ENCODE assay signal across 12 cellular contexts in genomic region chr17:43175213-43176118, GRCh38. TPM values are rescaled to one million over a fixed set of nuclear protein-coding genes. Genes with fewer than 3 reads are reported as not detected.
A peak's percentile ranks its signal among the peaks of the same experiment; 100 is the strongest.
DNase-seq lines count a peak whose midpoint lies in the region; ATAC-seq and TF ChIP-seq lines count a peak whose summit lies in the region.
"Had no signal": no experiment of that assay in that cellular context is flagged by ENCODE, and none has a peak within 500 bp of the region (broad histone marks: within the 10 kb centered on the region; RNA-seq: fewer than 3 reads in every experiment).

No MANE protein-coding gene starts in this region.

- H3K4me1 ChIP-seq in gastroesophageal sphincter (peaks cover 19 to 83% (median 33%) of the 10 kb centered on the region in 3 donors), BE2C (no peaks in the 10 kb centered on the region)

- H3K27me3 Mint-ChIP-seq in T-helper 2 cell treated with Interferon-gamma antibody and Interleukin-4, amounts not matched to agents 5 μg/mL and 100 μg/mL, for 36 hours (ENCODE audit: low read depth): no peaks in the 10 kb centered on the region
- H3K27me3 Mint-ChIP-seq in activated T-helper 1 cell treated with anti-CD3 and anti-CD28 coated beads, Interleukin-12 subunit alpha, Interleukin-12 subunit beta, Interleukin-2, Interleukin-4 antibody, amounts not matched to agents 30 ng/mL and 10 ng/mL and 1 ng/mL, durations not matched to agents 14 hours and 24 hours and 36 hours (ENCODE audit: insufficient read depth): no peaks in the 10 kb centered on the region
- no peaks in the 10 kb centered on the region for H3K27me3 Mint-ChIP-seq in stimulated activated naive CD8-positive, alpha-beta T cell treated with anti-CD3 and anti-CD28 coated beads, Interleukin-15, Interleukin-2, amounts not matched to agents 100 ng/mL and 50 ng/mL, for 24 hours

- no peak for ATAC-seq in gastroesophageal sphincter
- ATAC-seq: SK-N-SH treated with all-trans-retinoic acid at 6 μM for 48 hours had no signal

- TF ChIP-seq EP300 in gastroesophageal sphincter (IDR thresholded peaks at IDR 0.05): no peak

- no peak for DNase-seq in T-helper 2 cell treated with Interferon-gamma antibody and Interleukin-4, amounts not matched to agents 5 μg/mL and 100 μg/mL, for 36 hours (ENCODE audit: low spot score)
- no peak for DNase-seq in T-helper 2 cell
- DNase-seq in activated T-helper 1 cell treated with anti-CD3 and anti-CD28 coated beads, Interleukin-12 subunit alpha, Interleukin-12 subunit beta, Interleukin-2, Interleukin-4 antibody, amounts not matched to agents 30 ng/mL and 10 ng/mL and 1 ng/mL, durations not matched to agents 14 hours and 24 hours and 36 hours (ENCODE audit: low spot score): no peak
- no peak for DNase-seq in glomerular visceral epithelial cell (ENCODE audit: extremely low spot score)
- DNase-seq in NCI-H1092 treated with DMSO at 0.1 percent for 48 hours (lab: John Stamatoyannopoulos, UW): no peak
- DNase-seq in BE2C: no peak
- DNase-seq: MV-4-11 had no signal

- no peaks in the 10 kb centered on the region for H3K9me3 ChIP-seq in gastroesophageal sphincter
- H3K9me3 ChIP-seq in BE2C: no peaks in the 10 kb centered on the region

- H3K27me3 ChIP-seq in gastroesophageal sphincter (no peaks in the 10 kb centered on the region), BE2C (no peaks in the 10 kb centered on the region)

- intact Hi-C loops in activated T-helper 1 cell treated with anti-CD3 and anti-CD28 coated beads, Interleukin-12 subunit alpha, Interleukin-12 subunit beta, Interleukin-2, Interleukin-4 antibody, amounts not matched to agents 30 ng/mL and 10 ng/mL and 1 ng/mL, durations not matched to agents 14 hours and 24 hours and 36 hours (cut with micrococcal nuclease): no loop called here

- H3K27ac ChIP-seq in gastroesophageal sphincter: peak overlapping the region in 3 of 4 donors; percentile 43 to 63 (median 58)

- H3K36me3 Mint-ChIP-seq in T-helper 2 cell treated with Interferon-gamma antibody and Interleukin-4, amounts not matched to agents 5 μg/mL and 100 μg/mL, for 36 hours (ENCODE audit: low read depth): peaks cover 36% of the 10 kb centered on the region
- H3K36me3 Mint-ChIP-seq in activated T-helper 1 cell treated with anti-CD3 and anti-CD28 coated beads, Interleukin-12 subunit alpha, Interleukin-12 subunit beta, Interleukin-2, Interleukin-4 antibody, amounts not matched to agents 30 ng/mL and 10 ng/mL and 1 ng/mL, durations not matched to agents 14 hours and 24 hours and 36 hours (ENCODE audit: low read depth): peaks cover 19% of the 10 kb centered on the region
- H3K36me3 Mint-ChIP-seq in stimulated activated naive CD8-positive, alpha-beta T cell treated with anti-CD3 and anti-CD28 coated beads, Interleukin-15, Interleukin-2, amounts not matched to agents 100 ng/mL and 50 ng/mL, for 24 hours (ENCODE audit: low read depth): peaks cover 30% of the 10 kb centered on the region

- peak overlapping the region; percentile 56 for H3K4me3 Mint-ChIP-seq in T-helper 2 cell treated with Interferon-gamma antibody and Interleukin-4, amounts not matched to agents 5 μg/mL and 100 μg/mL, for 36 hours
- peak overlapping the region; percentile 47 for H3K4me3 Mint-ChIP-seq in activated T-helper 1 cell treated with anti-CD3 and anti-CD28 coated beads, Interleukin-12 subunit alpha, Interleukin-12 subunit beta, Interleukin-2, Interleukin-4 antibody, amounts not matched to agents 30 ng/mL and 10 ng/mL and 1 ng/mL, durations not matched to agents 14 hours and 24 hours and 36 hours
- H3K4me3 Mint-ChIP-seq in stimulated activated naive CD8-positive, alpha-beta T cell treated with anti-CD3 and anti-CD28 coated beads, Interleukin-15, Interleukin-2, amounts not matched to agents 100 ng/mL and 50 ng/mL, for 24 hours: peak overlapping the region; percentile 68

- H3K27ac Mint-ChIP-seq in T-helper 2 cell treated with Interferon-gamma antibody and Interleukin-4, amounts not matched to agents 5 μg/mL and 100 μg/mL, for 36 hours: peak overlapping the region; percentile 83
- peak overlapping the region; percentile 93 for H3K27ac Mint-ChIP-seq in activated T-helper 1 cell treated with anti-CD3 and anti-CD28 coated beads, Interleukin-12 subunit alpha, Interleukin-12 subunit beta, Interleukin-2, Interleukin-4 antibody, amounts not matched to agents 30 ng/mL and 10 ng/mL and 1 ng/mL, durations not matched to agents 14 hours and 24 hours and 36 hours
- H3K27ac Mint-ChIP-seq in stimulated activated naive CD8-positive, alpha-beta T cell treated with anti-CD3 and anti-CD28 coated beads, Interleukin-15, Interleukin-2, amounts not matched to agents 100 ng/mL and 50 ng/mL, for 24 hours: peak overlapping the region; percentile 97

- WGBS in gastroesophageal sphincter (ENCODE audit: low coverage in 1 of 2), 2 donors: 38 to 45% methylated on average over 4 of the region's 4 CpGs

- no peak for TF ChIP-seq POLR2A in gastroesophageal sphincter (IDR thresholded peaks at IDR 0.05)

- peaks cover 38% of the 10 kb centered on the region for H3K4me1 Mint-ChIP-seq in T-helper 2 cell treated with Interferon-gamma antibody and Interleukin-4, amounts not matched to agents 5 μg/mL and 100 μg/mL, for 36 hours (ENCODE audit: low read depth)
- peaks cover 37% of the 10 kb centered on the region for H3K4me1 Mint-ChIP-seq in activated T-helper 1 cell treated with anti-CD3 and anti-CD28 coated beads, Interleukin-12 subunit alpha, Interleukin-12 subunit beta, Interleukin-2, Interleukin-4 antibody, amounts not matched to agents 30 ng/mL and 10 ng/mL and 1 ng/mL, durations not matched to agents 14 hours and 24 hours and 36 hours (ENCODE audit: low read depth)
- H3K4me1 Mint-ChIP-seq in stimulated activated naive CD8-positive, alpha-beta T cell treated with anti-CD3 and anti-CD28 coated beads, Interleukin-15, Interleukin-2, amounts not matched to agents 100 ng/mL and 50 ng/mL, for 24 hours (ENCODE audit: low read depth): peaks cover 53% of the 10 kb centered on the region

- H3K4me3 ChIP-seq in gastroesophageal sphincter: no peak overlapping the region
- no peak overlapping the region for H3K4me3 ChIP-seq in BE2C (ENCODE audit: low read depth, low read length)

- H3K36me3 ChIP-seq in gastroesophageal sphincter (peaks cover 0 to 42% of the 10 kb centered on the region in 2 donors), BE2C (peaks cover 6% of the 10 kb centered on the region; the same call in 1 of the 2 replicates)

- H3K9me3 Mint-ChIP-seq in T-helper 2 cell treated with Interferon-gamma antibody and Interleukin-4, amounts not matched to agents 5 μg/mL and 100 μg/mL, for 36 hours: no peaks in the 10 kb centered on the region
- H3K9me3 Mint-ChIP-seq in activated T-helper 1 cell treated with anti-CD3 and anti-CD28 coated beads, Interleukin-12 subunit alpha, Interleukin-12 subunit beta, Interleukin-2, Interleukin-4 antibody, amounts not matched to agents 30 ng/mL and 10 ng/mL and 1 ng/mL, durations not matched to agents 14 hours and 24 hours and 36 hours: no peaks in the 10 kb centered on the region
- H3K9me3 Mint-ChIP-seq in stimulated activated naive CD8-positive, alpha-beta T cell treated with anti-CD3 and anti-CD28 coated beads, Interleukin-15, Interleukin-2, amounts not matched to agents 100 ng/mL and 50 ng/mL, for 24 hours: no peaks in the 10 kb centered on the region

- no peak for TF ChIP-seq CTCF in gastroesophageal sphincter (IDR thresholded peaks at IDR 0.05)
- TF ChIP-seq CTCF in BE2C (IDR thresholded peaks at IDR 0.05; ENCODE audit: low read depth, low read length): no peak

RNA-seq across cellular contexts. Expression of gene NBR1, which starts 4.5 kb away (rescaled TPM):
- 53.4 and 56.1 TPM in 2 replicates for total RNA-seq in activated T-helper 1 cell treated with anti-CD3 and anti-CD28 coated beads, Interleukin-12 subunit alpha, Interleukin-12 subunit beta, Interleukin-2, Interleukin-4 antibody, amounts not matched to agents 30 ng/mL and 10 ng/mL and 1 ng/mL, durations not matched to agents 14 hours and 24 hours and 36 hours
- total RNA-seq in gastroesophageal sphincter: 100 to 1,000 TPM in 3 of 4 donors, 10 to 100 TPM in 1; 99.2 to 152 (median 126) TPM
- polyA plus RNA-seq in BE2C (2012; ENCODE audit: insufficient read depth, insufficient read length, low read depth): 63.4 TPM

RNA-seq across cellular contexts. Expression of gene TMEM106A, which starts 36.2 kb away (rescaled TPM):
- 18.2 and 19.1 TPM in 2 replicates for total RNA-seq in activated T-helper 1 cell treated with anti-CD3 and anti-CD28 coated beads, Interleukin-12 subunit alpha, Interleukin-12 subunit beta, Interleukin-2, Interleukin-4 antibody, amounts not matched to agents 30 ng/mL and 10 ng/mL and 1 ng/mL, durations not matched to agents 14 hours and 24 hours and 36 hours
- total RNA-seq in gastroesophageal sphincter: 10 to 100 TPM in 1 of 4 donors, 1 to 10 TPM in 3; 3.7 to 13.5 (median 4.4) TPM
- polyA plus RNA-seq in BE2C (2012; ENCODE audit: insufficient read depth, insufficient read length, low read depth): 0.20 TPM

RNA-seq across cellular contexts. Expression of gene BRCA1, which starts 50.3 kb away (rescaled TPM):
- total RNA-seq in activated T-helper 1 cell treated with anti-CD3 and anti-CD28 coated beads, Interleukin-12 subunit alpha, Interleukin-12 subunit beta, Interleukin-2, Interleukin-4 antibody, amounts not matched to agents 30 ng/mL and 10 ng/mL and 1 ng/mL, durations not matched to agents 14 hours and 24 hours and 36 hours: 76.1 and 79.8 TPM in 2 replicates
- 1 to 10 TPM; 4.9 to 7.9 (median 6.1) TPM for total RNA-seq in gastroesophageal sphincter
- 9.9 TPM for polyA plus RNA-seq in BE2C (2012; ENCODE audit: insufficient read depth, insufficient read length, low read depth)

RNA-seq across cellular contexts. Expression of gene CCDC200, which starts 53.0 kb away (rescaled TPM):
- 0.32 and 0.47 TPM in 2 replicates for total RNA-seq in activated T-helper 1 cell treated with anti-CD3 and anti-CD28 coated beads, Interleukin-12 subunit alpha, Interleukin-12 subunit beta, Interleukin-2, Interleukin-4 antibody, amounts not matched to agents 30 ng/mL and 10 ng/mL and 1 ng/mL, durations not matched to agents 14 hours and 24 hours and 36 hours
- total RNA-seq in gastroesophageal sphincter: not detected
- polyA plus RNA-seq in BE2C (2012; ENCODE audit: insufficient read depth, insufficient read length, low read depth): 0.77 TPM
- total RNA-seq: A172 had no signal

RNA-seq across cellular contexts. Expression of gene RNU2-1, which starts 58.3 kb away (rescaled TPM):
- total RNA-seq in activated T-helper 1 cell treated with anti-CD3 and anti-CD28 coated beads, Interleukin-12 subunit alpha, Interleukin-12 subunit beta, Interleukin-2, Interleukin-4 antibody, amounts not matched to agents 30 ng/mL and 10 ng/mL and 1 ng/mL, durations not matched to agents 14 hours and 24 hours and 36 hours: 5,029 and 6,685 TPM in 2 replicates
- not detected for total RNA-seq in gastroesophageal sphincter
- not detected for polyA plus RNA-seq in BE2C (2012; ENCODE audit: insufficient read depth, insufficient read length, low read depth)
- total RNA-seq: A172 had no signal
- polyA plus RNA-seq: adipose tissue had no signal
